Comparison of ENCODE assay signal across 8 cellular contexts in genomic region chr2:102615620-102616436, GRCh38. TPM values are rescaled to one million over a fixed set of nuclear protein-coding genes. Genes with fewer than 3 reads are reported as not detected.
A peak's percentile ranks its signal among the peaks of the same experiment; 100 is the strongest.
DNase-seq lines count a peak whose midpoint lies in the region; ATAC-seq and TF ChIP-seq lines count a peak whose summit lies in the region.

No MANE protein-coding gene starts in this region.

- peak; percentile 92 for ATAC-seq in HG02623 (IDR thresholded peaks at IDR 0.05; ENCODE audit: unreplicated experiment)
- ATAC-seq in stimulated activated naive CD8-positive, alpha-beta T cell treated with anti-CD3 and anti-CD28 coated beads, Interleukin-15, Interleukin-2, amounts not matched to agents 100 U/mL and 50 U/mL, for 24 hours: peak; percentile 69

- H3K27ac Mint-ChIP-seq in T-helper 2 cell treated with Interferon-gamma antibody and Interleukin-4, amounts not matched to agents 5 μg/mL and 100 μg/mL, for 36 hours: no peak overlapping the region

- H3K36me3 Mint-ChIP-seq in T-helper 2 cell treated with Interferon-gamma antibody and Interleukin-4, amounts not matched to agents 5 μg/mL and 100 μg/mL, for 36 hours (ENCODE audit: low read depth): no peaks in the 10 kb centered on the region

- H3K9me3 Mint-ChIP-seq in T-helper 2 cell treated with Interferon-gamma antibody and Interleukin-4, amounts not matched to agents 5 μg/mL and 100 μg/mL, for 36 hours: no peaks in the 10 kb centered on the region

- no peak overlapping the region for H3K4me3 ChIP-seq in GM12875 (ENCODE audit: low read depth, low read length)

- DNase-seq in ACHN (peak; percentile 65), NCI-H1105 treated with DMSO at 0.1 percent for 48 hours (lab: John Stamatoyannopoulos, UW) (peak; percentile 63), dermis microvascular lymphatic vessel endothelial cell (ENCODE audit: low read depth in 2 of 2) (peak; percentile 28 to 69), medulla oblongata (ENCODE audit: extremely low spot score) (peak; percentile 73)
- DNase-seq in T-helper 2 cell treated with Interferon-gamma antibody and Interleukin-4, amounts not matched to agents 5 μg/mL and 100 μg/mL, for 36 hours (ENCODE audit: low spot score): peak; percentile 32
- peak; percentile 56 for DNase-seq in stimulated activated naive CD8-positive, alpha-beta T cell treated with anti-CD3 and anti-CD28 coated beads, Interleukin-15, Interleukin-2, amounts not matched to agents 100 U/mL and 50 U/mL, for 24 hours

- peak; percentile 96 for TF ChIP-seq CTCF in GM12875 (IDR thresholded peaks at IDR 0.05; ENCODE audit: borderline replicate concordance, insufficient read depth, low read depth, low read length)

- H3K4me3 Mint-ChIP-seq in T-helper 2 cell treated with Interferon-gamma antibody and Interleukin-4, amounts not matched to agents 5 μg/mL and 100 μg/mL, for 36 hours: no peak overlapping the region

- H3K27me3 Mint-ChIP-seq in T-helper 2 cell treated with Interferon-gamma antibody and Interleukin-4, amounts not matched to agents 5 μg/mL and 100 μg/mL, for 36 hours (ENCODE audit: low read depth): peaks cover 56% of the 10 kb centered on the region

- H3K4me1 Mint-ChIP-seq in T-helper 2 cell treated with Interferon-gamma antibody and Interleukin-4, amounts not matched to agents 5 μg/mL and 100 μg/mL, for 36 hours (ENCODE audit: low read depth): peaks cover 7% of the 10 kb centered on the region

- in situ Hi-C loops in ACHN (cut with HindIII; ENCODE audit: low pct_ligation_motif_present, low pct_unique_long_range_greater_than_20kb, low sequenced_read_pairs): no loop called here

RNA-seq across cellular contexts. Expression of gene SLC9A2, which starts 3.5 kb away (rescaled TPM):
- not detected in 2 replicates for total RNA-seq in dermis microvascular lymphatic vessel endothelial cell
